Comparison of ENCODE assay signal across 8 cellular contexts in genomic region chr19:14472202-14472961, GRCh38. TPM values are rescaled to one million over a fixed set of nuclear protein-coding genes. Genes with fewer than 3 reads are reported as not detected.
DNase-seq lines count a peak whose midpoint lies in the region; ATAC-seq, FAIRE-seq and TF ChIP-seq lines count a peak whose summit lies in the region.

No MANE protein-coding gene starts in this region.

- FAIRE-seq in keratinocyte (lab: Jason Lieb, UNC), result no peak

- in situ Hi-C loops in mammary epithelial cell (cut with MboI; ENCODE audit: low sequenced_read_pairs in 2 of 2), result no loop called here

- H3K36me3 ChIP-seq in mammary epithelial cell (ENCODE audit: insufficient read depth, low read length) (no peaks in the 10 kb centered on the region), keratinocyte (ENCODE audit: control insufficient read depth in 2 of 2, extremely low read depth in 1 of 2, insufficient read depth in 2 of 2, low read length in 2 of 2) (peaks cover 0 to 6% of the 10 kb centered on the region in 2 experiments)

- ATAC-seq in activated B cell treated with CpG ODN at 0.5 μM for 24 hours (ENCODE audit: low read depth), result peak; percentile 83
- ATAC-seq in HG02840 (IDR thresholded peaks at IDR 0.05; ENCODE audit: low FRiP score, unreplicated experiment), result no peak

- H3K36me3 Mint-ChIP-seq in activated B cell treated with CpG ODN at 0.5 μM for 24 hours (ENCODE audit: low read depth), result peaks cover 37% of the 10 kb centered on the region

- BruUV-seq in mammary epithelial cell (replicated peaks; lab: Mats Ljungman, UMichigan), result no TSS peak

- H3K4me1 Mint-ChIP-seq in activated B cell treated with CpG ODN at 0.5 μM for 24 hours, result peaks cover 25% of the 10 kb centered on the region

- no peak overlapping the region for H3K27ac Mint-ChIP-seq in activated B cell treated with CpG ODN at 0.5 μM for 24 hours

- DNase-seq in GM03348 (ENCODE audit: low spot score), result peak; percentile 92
- peak; percentile 68 for DNase-seq in NCI-H1092 treated with DMSO at 0.1 percent for 48 hours (lab: John Stamatoyannopoulos, UW)
- peak; percentile 87 for DNase-seq in activated B cell treated with CpG ODN at 0.5 μM for 24 hours
- no peak for DNase-seq in mammary epithelial cell
- DNase-seq in keratinocyte (ENCODE audit: low read depth, low spot score), result no peak
- peak; percentile 91 for DNase-seq in stimulated activated CD4-positive, alpha-beta T cell treated with anti-CD3 and anti-CD28 coated beads, Interleukin-4, amount 100 ng/mL, for 1 hour
- no peak for DNase-seq in NK-92 (lab: John Stamatoyannopoulos, UW; ENCODE audit: unreplicated experiment)

- H3K27me3 ChIP-seq in mammary epithelial cell (ENCODE audit: insufficient read depth, low read length) (no peaks in the 10 kb centered on the region), keratinocyte (ENCODE audit: control insufficient read depth, extremely low read depth, insufficient read depth, low read length) (peaks cover 6% of the 10 kb centered on the region)

- dilution Hi-C loops in mammary epithelial cell (cut with HindIII; ENCODE audit: low sequenced_read_pairs), result no loop called here
- dilution Hi-C loops in keratinocyte (cut with MboI; ENCODE audit: extremely low pct_ligation_motif_present, low sequenced_read_pairs), result no loop called here

- peak overlapping the region; percentile 65 for H2AFZ ChIP-seq in mammary epithelial cell (ENCODE audit: low read depth, low read length)
- H2AFZ ChIP-seq in keratinocyte (ENCODE audit: control insufficient read depth, low read length), result no peak overlapping the region

- TF ChIP-seq CTCF in activated B cell treated with CpG ODN at 0.5 μM for 24 hours (IDR thresholded peaks at IDR 0.05) (peak; percentile 92), mammary epithelial cell (conservative IDR thresholded peaks at IDR 0.05 in 1 of 2, IDR thresholded peaks at IDR 0.05 in 1 of 2; ENCODE audit: extremely low read depth in 1 of 2, insufficient read depth in 1 of 2, low read depth in 1 of 2, low read length in 2 of 2) (peak; percentile 68 to 93), keratinocyte (optimal IDR thresholded peaks at IDR 0.05 in 1 of 3, IDR thresholded peaks at IDR 0.05 in 1 of 3, conservative IDR thresholded peaks at IDR 0.05 in 1 of 3; ENCODE audit: extremely low read depth in 1 of 3, insufficient read depth in 2 of 3, low read length in 3 of 3) (peak; percentile 69 to 96 (median 87))

- CTCF ChIA-PET in activated B cell treated with CpG ODN at 0.5 μM for 24 hours (lab: Charles Lee), result interaction anchor here (0.6 to 2.0 kb wide), 10 partner anchors 32 to 337 kb away, joined by 3 to 7 read pairs (median 3); partner anchors contain the start of genes ASF1B and PKN1
- CTCF ChIA-PET in mammary epithelial cell (lab: Charles Lee; ENCODE audit: low non-redundant PET), result interaction anchor here (0.6 kb wide), 3 partner anchors 56 to 677 kb away, joined by 3 to 6 read pairs (median 3); partner anchors contain the start of gene ZSWIM4

- no peaks in the 10 kb centered on the region for H3K9me1 ChIP-seq in keratinocyte (ENCODE audit: control insufficient read depth, extremely low read depth, insufficient read depth, low read length)

- H3K9ac ChIP-seq in mammary epithelial cell (ENCODE audit: insufficient read depth, low read length) (no peak overlapping the region), keratinocyte (ENCODE audit: control insufficient read depth, extremely low read depth, insufficient read depth, low read length) (no peak overlapping the region)

- peak overlapping the region; percentile 55 for H3K4me2 ChIP-seq in mammary epithelial cell (ENCODE audit: insufficient read depth, low read depth, low read length)
- H3K4me2 ChIP-seq in keratinocyte (ENCODE audit: control insufficient read depth, extremely low read depth, insufficient read depth, low read depth, low read length), result peak overlapping the region; percentile 58

- H3K79me2 ChIP-seq in mammary epithelial cell (ENCODE audit: insufficient read depth, low read length), result no peaks in the 10 kb centered on the region
- H3K79me2 ChIP-seq in keratinocyte (ENCODE audit: control insufficient read depth, insufficient read depth, low read length), result no peaks in the 10 kb centered on the region

- intact Hi-C loops in activated B cell treated with CpG ODN at 0.5 μM for 24 hours (cut with micrococcal nuclease), result loop anchor here (1.0 to 10.0 kb wide), 6 partner anchors 40 to 592 kb away; partner anchors contain the start of gene MISP3
- intact Hi-C loops in mammary epithelial cell (cut with micrococcal nuclease), result loop anchor here (2.0 to 10.0 kb wide), 4 partner anchors 40 to 336 kb away; partner anchors contain the start of genes ASF1B and PKN1

- H3K4me3 Mint-ChIP-seq in activated B cell treated with CpG ODN at 0.5 μM for 24 hours, result peak overlapping the region; percentile 44

- H3K4me1 ChIP-seq in mammary epithelial cell (ENCODE audit: insufficient read depth, low read length) (peaks cover 29% of the 10 kb centered on the region), keratinocyte (ENCODE audit: control insufficient read depth, extremely low read depth, insufficient read depth, low read length) (peaks cover 26% of the 10 kb centered on the region)

- POLR2A ChIA-PET in activated B cell treated with CpG ODN at 0.5 μM for 24 hours (lab: Charles Lee), result interaction anchor here (0.6 to 1.0 kb wide), 2 partner anchors 110 to 458 kb away, joined by 6 to 9 read pairs; no protein-coding TSS in a partner anchor

- H4K20me1 ChIP-seq in mammary epithelial cell (ENCODE audit: insufficient read depth, low read length) (no peaks in the 10 kb centered on the region), keratinocyte (ENCODE audit: control insufficient read depth, extremely low read depth, insufficient read depth, low read length) (peaks cover 5% of the 10 kb centered on the region)

- peaks cover 28% of the 10 kb centered on the region for H3K27me3 Mint-ChIP-seq in activated B cell treated with CpG ODN at 0.5 μM for 24 hours

- H3K9me3 ChIP-seq in mammary epithelial cell (replicated peaks; ENCODE audit: insufficient read depth, low read length) (no peaks in the 10 kb centered on the region), keratinocyte (ENCODE audit: control insufficient read depth, low read depth, low read length) (no peaks in the 10 kb centered on the region)

- H3K27ac ChIP-seq in mammary epithelial cell (ENCODE audit: insufficient read depth, low read depth, low read length), result no peak overlapping the region
- H3K27ac ChIP-seq in keratinocyte (ENCODE audit: control insufficient read depth, insufficient read depth, low read length), result no peak overlapping the region

- H3K4me3 ChIP-seq in mammary epithelial cell (replicated peaks in 1 of 3; ENCODE audit: insufficient read depth in 1 of 3, low read depth in 2 of 3, low read length in 3 of 3) (no peak overlapping the region), keratinocyte (ENCODE audit: control insufficient read depth in 2 of 3, extremely low read depth in 1 of 3, insufficient read depth in 2 of 3, low read depth in 1 of 3, low read length in 3 of 3) (peak overlapping the region in 1 of 3 experiments; percentile 1)

- 7% methylated on average over 17 of the region's 66 CpGs for WGBS in mammary epithelial cell (ENCODE audit: low coverage, missing lambda C conversion rate)

- no peaks in the 10 kb centered on the region for H3K9me3 Mint-ChIP-seq in activated B cell treated with CpG ODN at 0.5 μM for 24 hours

RNA-seq across cellular contexts. Expression of gene PTGER1, which starts 2.8 kb away (rescaled TPM):
- total RNA-seq in activated B cell treated with CpG ODN at 0.5 μM for 24 hours, result not detected in 2 replicates
- total RNA-seq in mammary epithelial cell, result under 1 TPM; 0.56 to 0.83 TPM
- not detected for polyA plus RNA-seq in mammary epithelial cell
- polyA minus RNA-seq in mammary epithelial cell, result not detected
- polyA plus RNA-seq in keratinocyte, result 0.05 TPM in 1 of 3 replicates, not detected in the others
- polyA plus RNA-seq in keratinocyte (2011; ENCODE audit: low read depth), result not detected
- not detected in 2 replicates for polyA plus RNA-seq in keratinocyte (2011; cell fraction: cytosol; rRNA removed)
- polyA plus RNA-seq in keratinocyte (2011; cell fraction: nucleus; rRNA removed), result not detected in 2 replicates
- 0.16 TPM in 1 of 2 replicates, not detected in the other for polyA plus RNA-seq in keratinocyte (2012; ENCODE audit: low replicate concordance)
- polyA minus RNA-seq in keratinocyte, result not detected in 3 replicates
- not detected for polyA minus RNA-seq in keratinocyte (2011; cell fraction: cytosol; rRNA and poly(A)+ RNA removed)
- not detected in 2 replicates for polyA minus RNA-seq in keratinocyte (2011; cell fraction: nucleus; rRNA and poly(A)+ RNA removed)

RNA-seq across cellular contexts. Expression of gene GIPC1, which starts 23.5 kb away (rescaled TPM):
- total RNA-seq in activated B cell treated with CpG ODN at 0.5 μM for 24 hours, result 13.9 and 15.3 TPM in 2 replicates
- total RNA-seq in mammary epithelial cell, result 100 to 1,000 TPM; 186 to 190 TPM
- 157 TPM for polyA plus RNA-seq in mammary epithelial cell
- 60.3 TPM for polyA minus RNA-seq in mammary epithelial cell
- 147 to 254 TPM (median 166 TPM) in 3 replicates for polyA plus RNA-seq in keratinocyte
- polyA plus RNA-seq in keratinocyte (2011; ENCODE audit: low read depth), result 119 TPM
- polyA plus RNA-seq in keratinocyte (2011; cell fraction: cytosol; rRNA removed), result 106 and 260 TPM in 2 replicates
- 107 and 171 TPM in 2 replicates for polyA plus RNA-seq in keratinocyte (2011; cell fraction: nucleus; rRNA removed)
- 188 and 230 TPM in 2 replicates for polyA plus RNA-seq in keratinocyte (2012; ENCODE audit: low replicate concordance)
- polyA minus RNA-seq in keratinocyte, result 72.3 to 126 TPM (median 110 TPM) in 3 replicates
- 300 TPM for polyA minus RNA-seq in keratinocyte (2011; cell fraction: cytosol; rRNA and poly(A)+ RNA removed)
- 93.5 and 97.4 TPM in 2 replicates for polyA minus RNA-seq in keratinocyte (2011; cell fraction: nucleus; rRNA and poly(A)+ RNA removed)

RNA-seq across cellular contexts. Expression of gene PKN1, which starts 39.3 kb away (rescaled TPM):
- 139 and 159 TPM in 2 replicates for total RNA-seq in activated B cell treated with CpG ODN at 0.5 μM for 24 hours
- 10 to 100 TPM; 26.3 to 43.3 TPM for total RNA-seq in mammary epithelial cell
- polyA plus RNA-seq in mammary epithelial cell, result 8.3 TPM
- polyA minus RNA-seq in mammary epithelial cell, result 14.9 TPM
- 0.62 to 1.1 TPM (median 0.79 TPM) in 3 replicates for polyA plus RNA-seq in keratinocyte
- 3.2 TPM for polyA plus RNA-seq in keratinocyte (2011; ENCODE audit: low read depth)
- polyA plus RNA-seq in keratinocyte (2011; cell fraction: cytosol; rRNA removed), result 0.55 and 1.1 TPM in 2 replicates
- polyA plus RNA-seq in keratinocyte (2011; cell fraction: nucleus; rRNA removed), result 0.62 and 1.0 TPM in 2 replicates
- 1.8 and 2.2 TPM in 2 replicates for polyA plus RNA-seq in keratinocyte (2012; ENCODE audit: low replicate concordance)
- 1.9 to 5.7 TPM (median 3.1 TPM) in 3 replicates for polyA minus RNA-seq in keratinocyte
- 3.8 TPM for polyA minus RNA-seq in keratinocyte (2011; cell fraction: cytosol; rRNA and poly(A)+ RNA removed)
- polyA minus RNA-seq in keratinocyte (2011; cell fraction: nucleus; rRNA and poly(A)+ RNA removed), result 0.95 and 1.2 TPM in 2 replicates

RNA-seq across cellular contexts. Expression of gene DNAJB1, which starts 45.8 kb away (rescaled TPM):
- 56.1 and 58.7 TPM in 2 replicates for total RNA-seq in activated B cell treated with CpG ODN at 0.5 μM for 24 hours
- total RNA-seq in mammary epithelial cell, result 100 to 1,000 TPM; 133 to 182 TPM
- polyA plus RNA-seq in mammary epithelial cell, result 176 TPM
- 261 TPM for polyA minus RNA-seq in mammary epithelial cell
- polyA plus RNA-seq in keratinocyte, result 249 to 290 TPM (median 265 TPM) in 3 replicates
- 402 TPM for polyA plus RNA-seq in keratinocyte (2011; ENCODE audit: low read depth)
- 283 and 335 TPM in 2 replicates for polyA plus RNA-seq in keratinocyte (2011; cell fraction: cytosol; rRNA removed)
- 248 and 253 TPM in 2 replicates for polyA plus RNA-seq in keratinocyte (2011; cell fraction: nucleus; rRNA removed)
- 187 and 359 TPM in 2 replicates for polyA plus RNA-seq in keratinocyte (2012; ENCODE audit: low replicate concordance)
- polyA minus RNA-seq in keratinocyte, result 150 to 262 TPM (median 198 TPM) in 3 replicates
- polyA minus RNA-seq in keratinocyte (2011; cell fraction: cytosol; rRNA and poly(A)+ RNA removed), result 156 TPM
- polyA minus RNA-seq in keratinocyte (2011; cell fraction: nucleus; rRNA and poly(A)+ RNA removed), result 90.0 and 121 TPM in 2 replicates

RNA-seq across cellular contexts. Expression of gene DDX39A, which starts 53.2 kb away (rescaled TPM):
- total RNA-seq in activated B cell treated with CpG ODN at 0.5 μM for 24 hours, result 210 and 211 TPM in 2 replicates
- 10 to 100 TPM; 34.0 to 74.4 TPM for total RNA-seq in mammary epithelial cell
- polyA plus RNA-seq in mammary epithelial cell, result 108 TPM
- polyA minus RNA-seq in mammary epithelial cell, result 67.1 TPM
- 54.9 to 85.1 TPM (median 57.6 TPM) in 3 replicates for polyA plus RNA-seq in keratinocyte
- 27.4 TPM for polyA plus RNA-seq in keratinocyte (2011; ENCODE audit: low read depth)
- 25.1 and 39.0 TPM in 2 replicates for polyA plus RNA-seq in keratinocyte (2011; cell fraction: cytosol; rRNA removed)
- 119 and 137 TPM in 2 replicates for polyA plus RNA-seq in keratinocyte (2011; cell fraction: nucleus; rRNA removed)
- 61.5 and 86.3 TPM in 2 replicates for polyA plus RNA-seq in keratinocyte (2012; ENCODE audit: low replicate concordance)
- polyA minus RNA-seq in keratinocyte, result 34.5 to 97.0 TPM (median 54.6 TPM) in 3 replicates
- polyA minus RNA-seq in keratinocyte (2011; cell fraction: cytosol; rRNA and poly(A)+ RNA removed), result 42.4 TPM
- polyA minus RNA-seq in keratinocyte (2011; cell fraction: nucleus; rRNA and poly(A)+ RNA removed), result 30.8 and 31.1 TPM in 2 replicates

Comparison
In these comparisons a context has a peak if more than half of its experiments do, and no peak if none do; other contexts are left out.
1. DNase-seq: peak in GM03348 (single experiment), NCI-H1092 treated with DMSO at 0.1 percent for 48 hours (single experiment), activated B cell treated with CpG ODN at 0.5 μM for 24 hours (single experiment) and stimulated activated CD4-positive, alpha-beta T cell treated with anti-CD3 and anti-CD28 coated beads, Interleukin-4, amount 100 ng/mL, for 1 hour (single experiment); none in mammary epithelial cell (single experiment), keratinocyte (single experiment) and NK-92 (single experiment).
2. RNA of gene GIPC1, which starts 23.5 kb away (total RNA-seq): 186 to 190 TPM in mammary epithelial cell; 13.9 to 15.3 TPM in activated B cell treated with CpG ODN at 0.5 μM for 24 hours; every median in the first group is over 10 times any median in the second.
3. Peak in every context shown above with its lines, with median percentiles within 50 percentile points of each other: CTCF ChIP-seq.